In the genomic region with DNA sequence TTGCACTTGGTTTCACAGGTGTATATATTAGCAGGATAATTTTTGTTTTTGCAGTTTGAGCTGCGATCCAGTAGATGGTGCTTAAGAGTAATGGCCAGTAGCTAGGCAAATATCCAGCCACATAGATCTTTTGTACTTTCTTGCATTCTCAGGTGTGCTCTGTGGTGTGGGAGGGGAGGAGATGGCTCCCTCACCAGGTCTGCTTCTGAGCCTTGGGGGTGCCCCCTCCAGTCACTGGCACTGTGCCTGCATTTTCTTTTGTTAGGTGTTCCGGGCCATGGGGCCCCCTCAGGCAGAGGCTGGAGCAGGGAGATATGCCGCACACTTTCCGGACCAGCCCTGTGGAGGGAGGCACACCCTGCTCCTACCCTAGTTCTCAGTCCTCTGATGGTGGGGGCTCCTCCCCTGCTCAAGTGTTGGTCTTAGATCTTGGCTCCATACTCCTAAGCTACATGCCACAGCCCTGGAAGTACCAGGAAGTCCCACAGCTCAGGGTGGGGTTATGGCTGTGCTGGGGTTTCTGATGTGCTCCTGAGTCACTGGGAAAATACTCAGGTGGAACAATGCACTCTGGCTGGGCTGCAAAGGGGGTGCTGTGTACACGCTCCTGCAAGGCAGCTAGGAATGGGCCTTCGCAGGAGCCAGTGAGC, we compare ENCODE assay signal across 9 cellular contexts.
DNase-seq lines count a peak whose midpoint lies in the region; ATAC-seq and TF ChIP-seq lines count a peak whose summit lies in the region.
"Had no signal": no experiment of that assay in that cellular context is flagged by ENCODE, and none has a peak within 500 bp of the region (broad histone marks: within the 10 kb centered on the region; RNA-seq: fewer than 3 reads in every experiment).

No MANE protein-coding gene starts in this region.

- H3K9me3 ChIP-seq in adrenal gland (replicated peaks in 1 of 3): no peaks in the 10 kb centered on the region

- H3K4me3 Mint-ChIP-seq in neural crest cell: no peak overlapping the region

- no peak for DNase-seq in GM06990 (ENCODE audit: extremely low read depth, insufficient read length)
- DNase-seq in NCI-H2081 (lab: John Stamatoyannopoulos, UW): peak; percentile 60 to 78
- DNase-seq in choroid plexus epithelial cell (ENCODE audit: low read depth): peak; percentile 62
- DNase-seq in neural crest cell (ENCODE audit: low read depth, low spot score): no peak
- DNase-seq in caudate nucleus (lab: John Stamatoyannopoulos, UW): no peak
- DNase-seq in adrenal gland: no peak
- no peak for DNase-seq in lower leg skin (ENCODE audit: low spot score in 2 of 2)
- DNase-seq: activated naive CD4-positive, alpha-beta T cell had no signal

- no peaks in the 10 kb centered on the region for H3K27me3 Mint-ChIP-seq in neural crest cell (ENCODE audit: low read depth)

- H3K36me3 ChIP-seq in GM06990 (ENCODE audit: control insufficient read depth, insufficient read depth, low read length): no peaks in the 10 kb centered on the region
- no peaks in the 10 kb centered on the region for H3K36me3 ChIP-seq in adrenal gland (replicated peaks in 1 of 2)

- TF ChIP-seq POLR2A in adrenal gland (IDR thresholded peaks at IDR 0.05) (no peak), lower leg skin (IDR thresholded peaks at IDR 0.05) (no peak)

- intact Hi-C loops in adrenal gland (cut with DNase I): no loop called here
- intact Hi-C loops in lower leg skin (cut with DNase I; ENCODE audit: low total_unique reads): no loop called here

- peaks cover 12% of the 10 kb centered on the region for H3K9me3 Mint-ChIP-seq in neural crest cell

- ATAC-seq in GM21529 (IDR thresholded peaks at IDR 0.05; ENCODE audit: unreplicated experiment): no peak

- peaks cover 18% of the 10 kb centered on the region for H3K36me3 Mint-ChIP-seq in neural crest cell (ENCODE audit: low read depth)

- 94 to 98% (median 96%) methylated on average over 3 to 6 of the region's 6 CpGs for WGBS in adrenal gland, 4 donors
- WGBS in lower leg skin, 2 donors: 75 to 84% methylated on average over 6 of the region's 6 CpGs

- H3K27ac ChIP-seq in caudate nucleus (ENCODE audit: low read depth, low read length) (no peak overlapping the region), adrenal gland (no peak overlapping the region)

- no peak overlapping the region for H3K27ac Mint-ChIP-seq in neural crest cell (ENCODE audit: unreplicated experiment)

- H3K27me3 ChIP-seq in GM06990 (replicated peaks; ENCODE audit: control insufficient read depth, insufficient read depth, low read length) (no peaks in the 10 kb centered on the region), adrenal gland (no peaks in the 10 kb centered on the region)

- TF ChIP-seq CTCF in GM06990 (IDR thresholded peaks at IDR 0.05; ENCODE audit: insufficient read depth, low read length, poor library complexity, severe bottlenecking) (peak; percentile 9), choroid plexus epithelial cell (conservative IDR thresholded peaks at IDR 0.05; ENCODE audit: low read depth, low read length) (peak; percentile 77), neural crest cell (conservative IDR thresholded peaks at IDR 0.05) (peak; percentile 50), adrenal gland (IDR thresholded peaks at IDR 0.05) (peak in 3 of 6 experiments; percentile 15 to 25 (median 25)), lower leg skin (IDR thresholded peaks at IDR 0.05) (no peak)

- H3K4me1 ChIP-seq in adrenal gland (replicated peaks in 1 of 2): no peaks in the 10 kb centered on the region

- H3K4me3 ChIP-seq in GM06990 (replicated peaks; ENCODE audit: low read depth, low read length): no peak overlapping the region
- H3K4me3 ChIP-seq in choroid plexus epithelial cell (ENCODE audit: low read depth, low read length): no peak overlapping the region
- H3K4me3 ChIP-seq in adrenal gland: no peak overlapping the region
- H3K4me3 ChIP-seq in lower leg skin (ENCODE audit: low read depth, poor library complexity, severe bottlenecking): no peak overlapping the region

- H3K4me1 Mint-ChIP-seq in neural crest cell: no peaks in the 10 kb centered on the region

Comparison
In these comparisons a context has a peak if more than half of its experiments do, and no peak if none do; other contexts are left out.
1. DNase-seq: peak in NCI-H2081 (2 of 2) and choroid plexus epithelial cell (single experiment); none in GM06990 (single experiment), neural crest cell (single experiment), caudate nucleus (0 of 61), adrenal gland (0 of 7) and lower leg skin (0 of 2).
2. CTCF ChIP-seq: peak in GM06990 (single experiment), choroid plexus epithelial cell (single experiment) and neural crest cell (single experiment); none in lower leg skin (0 of 3).